8 cellular contexts compared by ENCODE assay signal in genomic region chr16:70746708-70747424, GRCh38. TPM values are rescaled to one million over a fixed set of nuclear protein-coding genes. Genes with fewer than 3 reads are reported as not detected.
DNase-seq lines count a peak whose midpoint lies in the region; ATAC-seq, FAIRE-seq and TF ChIP-seq lines count a peak whose summit lies in the region.

No MANE protein-coding gene starts in this region.

- peaks cover 17% of the 10 kb centered on the region for H3K36me3 Mint-ChIP-seq in neural crest cell (ENCODE audit: low read depth)

- H3K4me1 ChIP-seq in A673 (ENCODE audit: insufficient read depth, low read length, poor library complexity, severe bottlenecking) (peaks cover 47% of the 10 kb centered on the region), SJSA1 (replicated peaks) (peaks cover 48% of the 10 kb centered on the region), endothelial cell of umbilical vein (ENCODE audit: control insufficient read depth, extremely low read depth, insufficient read depth, low read length) (peaks cover 28% of the 10 kb centered on the region)

- CTCF ChIA-PET in A673 (lab: Charles Lee) (interaction anchor here (0.5 kb wide), 1 partner anchor 1465 kb away, joined by 3 read pairs; no protein-coding TSS in a partner anchor), endothelial cell of umbilical vein (lab: Charles Lee) (interaction anchor here (1.0 to 1.4 kb wide), 4 partner anchors 9 to 66 kb away, joined by 3 to 9 read pairs (median 4); no protein-coding TSS in a partner anchor)

- no peak for ATAC-seq in GM18858 (IDR thresholded peaks at IDR 0.05; ENCODE audit: unreplicated experiment)
- no peak for ATAC-seq in HG02870 (IDR thresholded peaks at IDR 0.05; ENCODE audit: unreplicated experiment)
- no peak for ATAC-seq in GM18867 (IDR thresholded peaks at IDR 0.05; ENCODE audit: unreplicated experiment)

- H3K9ac ChIP-seq in endothelial cell of umbilical vein (replicated peaks; ENCODE audit: extremely low read depth, insufficient read depth, low read length): no peak overlapping the region

- intact Hi-C loops in A673 (cut with micrococcal nuclease; ENCODE audit: unreplicated experiment): no loop called here
- intact Hi-C loops in endothelial cell of umbilical vein (cut with micrococcal nuclease): no loop called here

- no peaks in the 10 kb centered on the region for H3K27me3 ChIP-seq in A673 (replicated peaks; ENCODE audit: insufficient read depth, low read depth, low read length, poor library complexity)
- no peaks in the 10 kb centered on the region for H3K27me3 ChIP-seq in SJSA1 (replicated peaks)
- no peaks in the 10 kb centered on the region for H3K27me3 ChIP-seq in endothelial cell of umbilical vein (ENCODE audit: control insufficient read depth in 2 of 2, insufficient read depth in 2 of 2, low read length in 2 of 2)

- H3K4me3 Mint-ChIP-seq in neural crest cell: no peak overlapping the region

- dilution Hi-C loops in endothelial cell of umbilical vein (cut with MboI; ENCODE audit: extremely low pct_ligation_motif_present, low sequenced_read_pairs): no loop called here

- no TSS peak for BruUV-seq in A673 (replicated peaks; lab: Mats Ljungman, UMichigan)
- BruUV-seq in endothelial cell of umbilical vein (replicated peaks; lab: Mats Ljungman, UMichigan): no TSS peak

- H3K9me3 Mint-ChIP-seq in neural crest cell: peaks cover 2% of the 10 kb centered on the region

- no peaks in the 10 kb centered on the region for H3K9me3 ChIP-seq in A673 (ENCODE audit: low read depth, low read length, poor library complexity, severe bottlenecking)
- H3K9me3 ChIP-seq in SJSA1 (replicated peaks): no peaks in the 10 kb centered on the region
- H3K9me3 ChIP-seq in endothelial cell of umbilical vein (replicated peaks; ENCODE audit: control insufficient read depth, insufficient read depth, low read length): no peaks in the 10 kb centered on the region

- H3K4me3 ChIP-seq in A673 (ENCODE audit: low read depth, low read length, poor library complexity, severe bottlenecking): no peak overlapping the region
- H3K4me3 ChIP-seq in SJSA1: no peak overlapping the region
- H3K4me3 ChIP-seq in endothelial cell of umbilical vein (replicated peaks in 1 of 3; ENCODE audit: insufficient read depth in 1 of 3, low read depth in 1 of 3, low read length in 3 of 3): no peak overlapping the region

- no peaks in the 10 kb centered on the region for H3K36me3 ChIP-seq in A673 (ENCODE audit: insufficient read depth, low read length, poor library complexity, severe bottlenecking)
- peaks cover 46% of the 10 kb centered on the region for H3K36me3 ChIP-seq in SJSA1
- H3K36me3 ChIP-seq in endothelial cell of umbilical vein (ENCODE audit: control insufficient read depth in 2 of 2, extremely low read depth in 1 of 2, insufficient read depth in 2 of 2, low read length in 2 of 2): peaks cover 0 to 5% of the 10 kb centered on the region in 2 experiments

- H4K20me1 ChIP-seq in endothelial cell of umbilical vein (replicated peaks; ENCODE audit: control insufficient read depth, extremely low read depth, insufficient read depth, low read length): no peaks in the 10 kb centered on the region

- TF ChIP-seq POLR2A in endothelial cell of umbilical vein (IDR thresholded peaks at IDR 0.05; ENCODE audit: low read depth, low read length): no peak

- H3K27ac ChIP-seq in A673 (ENCODE audit: low read depth, low read length, poor library complexity, severe bottlenecking) (no peak overlapping the region), SJSA1 (peak overlapping the region; percentile 89), endothelial cell of umbilical vein (ENCODE audit: insufficient read depth, low read depth, low read length) (peak overlapping the region; percentile 41)

- peak overlapping the region; percentile 40 for H2AFZ ChIP-seq in endothelial cell of umbilical vein (ENCODE audit: low read depth, low read length)

- POLR2A ChIA-PET in A673 (lab: Charles Lee; ENCODE audit: low non-redundant PET) (no interaction called here), endothelial cell of umbilical vein (lab: Charles Lee) (no interaction called here)

- FAIRE-seq in endothelial cell of umbilical vein (lab: Jason Lieb, UNC): peak; percentile 87

- peaks cover 30% of the 10 kb centered on the region for H3K4me1 Mint-ChIP-seq in neural crest cell

- no peaks in the 10 kb centered on the region for H3K79me2 ChIP-seq in endothelial cell of umbilical vein (ENCODE audit: control insufficient read depth, insufficient read depth, low read length)

- no peak overlapping the region for H3K4me2 ChIP-seq in endothelial cell of umbilical vein (ENCODE audit: insufficient read depth, low read length)

- TF ChIP-seq CTCF in A673 (conservative IDR thresholded peaks at IDR 0.05; ENCODE audit: low read depth, low read length) (no peak), endothelial cell of umbilical vein (IDR thresholded peaks at IDR 0.05; ENCODE audit: extremely low read depth in 1 of 2, insufficient read depth in 1 of 2, low read depth in 1 of 2, low read length in 2 of 2) (no peak), neural crest cell (conservative IDR thresholded peaks at IDR 0.05) (no peak)

- DNase-seq in A673 (ENCODE audit: low spot score) (peak; percentile 32), H4 (ENCODE audit: low spot score) (peak; percentile 89), SJSA1 (ENCODE audit: low read depth in 1 of 2, low spot score in 2 of 2) (peak; percentile 79 to 88), endothelial cell of umbilical vein (ENCODE audit: low read depth, low spot score) (peak; percentile 73), neural crest cell (ENCODE audit: low read depth, low spot score) (no peak)

- H3K9me1 ChIP-seq in endothelial cell of umbilical vein (replicated peaks; ENCODE audit: control insufficient read depth, extremely low read depth, insufficient read depth, low read length): no peaks in the 10 kb centered on the region

- H3K27me3 Mint-ChIP-seq in neural crest cell (ENCODE audit: low read depth): no peaks in the 10 kb centered on the region

- peak overlapping the region; percentile 27 for H3K27ac Mint-ChIP-seq in neural crest cell (ENCODE audit: unreplicated experiment)

TF ChIP-seq in endothelial cell of umbilical vein, 7 proteins besides CTCF, POLR2A, EP300 and RAD21:
- TF ChIP-seq JUN (IDR thresholded peaks at IDR 0.05; ENCODE audit: borderline replicate concordance, insufficient read depth, insufficient read length, low read depth): peak; percentile 60
- no peak for TF ChIP-seq EZH2 (IDR thresholded peaks at IDR 0.05; ENCODE audit: borderline replicate concordance, low read depth, low read length, severe bottlenecking)
- peak; percentile 85 for TF ChIP-seq FOS (IDR thresholded peaks at IDR 0.05; ENCODE audit: borderline replicate concordance, insufficient read depth, low read length)
- TF ChIP-seq POLR2AphosphoS5 (IDR thresholded peaks at IDR 0.05; ENCODE audit: insufficient read depth, low read depth, low read length): peak; percentile 47
- TF ChIP-seq MYC (IDR thresholded peaks at IDR 0.05; ENCODE audit: low read depth, low read length): peak; percentile 5
- no peak for TF ChIP-seq GATA2 (IDR thresholded peaks at IDR 0.05; ENCODE audit: insufficient read depth, insufficient read length, low read depth, low read length)
- no peak for TF ChIP-seq MAX (IDR thresholded peaks at IDR 0.05; ENCODE audit: insufficient read depth, insufficient read length)

RNA-seq across cellular contexts. Expression of gene VAC14, which starts 54.1 kb away (rescaled TPM):
- total RNA-seq in A673 (2021) (46.6 and 47.2 TPM in 2 replicates), endothelial cell of umbilical vein (37.6 and 44.4 TPM in 2 replicates), neural crest cell (45.4 and 46.7 TPM in 2 replicates)
- 25.5 and 28.1 TPM in 2 replicates for total RNA-seq in H4 (2014; rRNA removed; shearing (Covaris generic))
- total RNA-seq in SJSA1 (2014; rRNA removed; shearing (Covaris generic)): 44.9 and 46.7 TPM in 2 replicates
- 57.9 and 68.2 TPM in 2 replicates for polyA plus RNA-seq in endothelial cell of umbilical vein
- 41.6 and 45.9 TPM in 2 replicates for polyA plus RNA-seq in endothelial cell of umbilical vein (2011; cell fraction: cytosol; rRNA removed)
- polyA plus RNA-seq in endothelial cell of umbilical vein (2011; cell fraction: nucleus; rRNA removed): 48.6 and 57.9 TPM in 2 replicates
- 45.9 and 52.6 TPM in 2 replicates for polyA plus RNA-seq in endothelial cell of umbilical vein (2012)
- 55.4 and 64.1 TPM in 2 replicates for polyA minus RNA-seq in endothelial cell of umbilical vein
- 42.9 TPM for polyA minus RNA-seq in endothelial cell of umbilical vein (2011; cell fraction: cytosol; rRNA and poly(A)+ RNA removed)
- 49.7 and 64.7 TPM in 2 replicates for polyA minus RNA-seq in endothelial cell of umbilical vein (2011; cell fraction: nucleus; rRNA and poly(A)+ RNA removed)
